Comparison of ENCODE assay signal across 8 cellular contexts in the genomic region with DNA sequence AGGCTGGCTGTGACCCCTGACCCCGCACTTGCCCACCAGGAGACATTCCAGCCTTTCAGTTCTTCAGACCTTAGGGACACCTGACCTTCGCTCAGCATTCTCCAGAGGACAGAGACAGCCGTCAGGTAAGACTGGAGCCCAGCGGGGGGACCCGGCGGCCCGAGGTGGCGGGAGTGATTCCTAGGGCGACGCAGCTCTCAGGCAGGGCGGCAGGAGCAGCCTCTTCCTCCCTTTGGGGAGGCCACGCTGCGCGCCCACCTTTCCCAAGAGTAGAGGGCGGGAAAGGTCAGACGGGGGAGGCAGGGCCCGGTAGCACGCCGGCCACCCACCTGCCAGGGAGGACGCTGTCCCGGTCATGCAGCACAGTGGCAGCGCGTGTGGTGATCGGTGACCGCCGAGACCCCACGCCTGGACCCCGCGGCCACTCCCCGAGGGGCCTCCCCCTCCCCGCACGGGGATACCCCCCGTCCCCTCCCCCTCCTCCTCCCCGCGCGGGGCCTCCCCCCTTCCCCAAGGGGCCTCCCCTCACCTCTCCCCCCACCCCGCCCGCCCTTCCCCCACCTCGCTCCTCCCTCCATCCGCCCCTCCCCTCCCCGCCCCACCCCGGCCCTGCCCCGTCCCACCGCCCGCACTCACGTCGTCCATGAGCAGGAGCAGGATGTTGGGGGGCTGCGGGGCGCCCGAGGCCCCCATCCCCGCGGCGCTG. TPM values are rescaled to one million over a fixed set of nuclear protein-coding genes. Genes with fewer than 3 reads are reported as not detected.
DNase-seq lines count a peak whose midpoint lies in the region; ATAC-seq and TF ChIP-seq lines count a peak whose summit lies in the region.

No MANE protein-coding gene starts in this region.

- H3K4me3 Mint-ChIP-seq in activated T-helper 2 cell treated with anti-CD3 and anti-CD28 coated beads, Interferon-gamma antibody, Interleukin-2, Interleukin-4, amounts not matched to agents 10 μg/mL and 5 μg/mL and 100 μg/mL, durations not matched to agents 14 hours and 24 hours and 36 hours (ENCODE audit: low read depth) = peak overlapping the region; percentile 97

- DNase-seq in ACHN = peak; percentile 14
- no peak for DNase-seq in activated T-helper 2 cell treated with anti-CD3 and anti-CD28 coated beads, Interferon-gamma antibody, Interleukin-2, Interleukin-4, amounts not matched to agents 10 μg/mL and 5 μg/mL and 100 μg/mL, durations not matched to agents 14 hours and 24 hours and 36 hours (ENCODE audit: low spot score)
- peak; percentile 90 for DNase-seq in spleen
- no peak for DNase-seq in NCI-H1092 treated with DMSO at 0.1 percent for 48 hours (lab: John Stamatoyannopoulos, UW)
- no peak for DNase-seq in posterior cingulate gyrus

- no peak for TF ChIP-seq CTCF in spleen (IDR thresholded peaks at IDR 0.05 in 8 of 11, conservative IDR thresholded peaks at IDR 0.05 in 3 of 11)

- H3K36me3 ChIP-seq in spleen = peaks cover 0 to 49% (median 23%) of the 10 kb centered on the region in 6 donors

- no peak for TF ChIP-seq POLR2A in spleen (IDR thresholded peaks at IDR 0.05)

- no peaks in the 10 kb centered on the region for H3K9me3 Mint-ChIP-seq in activated T-helper 2 cell treated with anti-CD3 and anti-CD28 coated beads, Interferon-gamma antibody, Interleukin-2, Interleukin-4, amounts not matched to agents 10 μg/mL and 5 μg/mL and 100 μg/mL, durations not matched to agents 14 hours and 24 hours and 36 hours

- intact Hi-C loops in activated T-helper 2 cell treated with anti-CD3 and anti-CD28 coated beads, Interferon-gamma antibody, Interleukin-2, Interleukin-4, amounts not matched to agents 10 μg/mL and 5 μg/mL and 100 μg/mL, durations not matched to agents 14 hours and 24 hours and 36 hours (cut with micrococcal nuclease) = loop anchor here (2.0 kb wide), 1 partner anchor 43 kb away; no protein-coding TSS in a partner anchor
- intact Hi-C loops in spleen (cut with DNase I; ENCODE audit: low total_unique reads) (loop anchor here (5.0 kb wide), 1 partner anchor 44 kb away; a partner anchor contains a TSS), posterior cingulate gyrus (cut with DNase I) (loop anchor here (2.0 to 5.0 kb wide), 4 partner anchors 45 to 361 kb away; a partner anchor contains a TSS)

- H3K4me1 Mint-ChIP-seq in activated T-helper 2 cell treated with anti-CD3 and anti-CD28 coated beads, Interferon-gamma antibody, Interleukin-2, Interleukin-4, amounts not matched to agents 10 μg/mL and 5 μg/mL and 100 μg/mL, durations not matched to agents 14 hours and 24 hours and 36 hours (ENCODE audit: low read depth) = peaks cover 14% of the 10 kb centered on the region

- H3K27ac ChIP-seq in spleen = peak overlapping the region; percentile 69 to 94 (median 88)

- H3K27ac Mint-ChIP-seq in activated T-helper 2 cell treated with anti-CD3 and anti-CD28 coated beads, Interferon-gamma antibody, Interleukin-2, Interleukin-4, amounts not matched to agents 10 μg/mL and 5 μg/mL and 100 μg/mL, durations not matched to agents 14 hours and 24 hours and 36 hours = no peak overlapping the region

- in situ Hi-C loops in ACHN (cut with HindIII; ENCODE audit: low pct_ligation_motif_present, low pct_unique_long_range_greater_than_20kb, low sequenced_read_pairs) = loop anchor here (25.0 kb wide), 1 partner anchor 94 kb away; no protein-coding TSS in a partner anchor

- H3K27me3 ChIP-seq in spleen (replicated peaks in 1 of 7) = no peaks in the 10 kb centered on the region

- H3K36me3 Mint-ChIP-seq in activated T-helper 2 cell treated with anti-CD3 and anti-CD28 coated beads, Interferon-gamma antibody, Interleukin-2, Interleukin-4, amounts not matched to agents 10 μg/mL and 5 μg/mL and 100 μg/mL, durations not matched to agents 14 hours and 24 hours and 36 hours (ENCODE audit: low read depth) = peaks cover 15% of the 10 kb centered on the region

- H3K9me3 ChIP-seq in spleen = no peaks in the 10 kb centered on the region

- peaks cover 32 to 80% (median 67%) of the 10 kb centered on the region in 6 donors for H3K4me1 ChIP-seq in spleen

- peak; percentile 22 for ATAC-seq in HG02623 (IDR thresholded peaks at IDR 0.05; ENCODE audit: unreplicated experiment)
- ATAC-seq in GM21717 (IDR thresholded peaks at IDR 0.05; ENCODE audit: unreplicated experiment) = no peak

- no peaks in the 10 kb centered on the region for H3K27me3 Mint-ChIP-seq in activated T-helper 2 cell treated with anti-CD3 and anti-CD28 coated beads, Interferon-gamma antibody, Interleukin-2, Interleukin-4, amounts not matched to agents 10 μg/mL and 5 μg/mL and 100 μg/mL, durations not matched to agents 14 hours and 24 hours and 36 hours (ENCODE audit: low read depth)

- 19 to 34% (median 24%) methylated on average over 13 to 45 of the region's 53 CpGs for WGBS in spleen, 5 donors

- H3K4me3 ChIP-seq in iPS-11a (ENCODE audit: low read depth, low read length) (peak overlapping the region; percentile 96), spleen (peak overlapping the region; percentile 90 to 100 (median 97))

RNA-seq across cellular contexts. Expression of a gene that starts 0.5 kb away (rescaled TPM):
- total RNA-seq in activated T-helper 2 cell treated with anti-CD3 and anti-CD28 coated beads, Interferon-gamma antibody, Interleukin-2, Interleukin-4, amounts not matched to agents 10 μg/mL and 5 μg/mL and 100 μg/mL, durations not matched to agents 14 hours and 24 hours and 36 hours = 26.1 and 27.8 TPM in 2 replicates
- 10 to 100 TPM; 37.6 to 71.6 (median 53.4) TPM for total RNA-seq in spleen
- polyA plus RNA-seq in spleen = 10 to 100 TPM in 2 of 3 donors, 1 to 10 TPM in 1; 9.7 to 19.5 (median 11.1) TPM

RNA-seq across cellular contexts. Expression of a gene that starts 0.7 kb away (rescaled TPM):
- total RNA-seq in activated T-helper 2 cell treated with anti-CD3 and anti-CD28 coated beads, Interferon-gamma antibody, Interleukin-2, Interleukin-4, amounts not matched to agents 10 μg/mL and 5 μg/mL and 100 μg/mL, durations not matched to agents 14 hours and 24 hours and 36 hours = 56.5 and 57.5 TPM in 2 replicates
- total RNA-seq in spleen = 10 to 100 TPM; 28.9 to 44.1 (median 38.6) TPM
- polyA plus RNA-seq in spleen = 10 to 100 TPM; 55.0 to 87.5 (median 74.2) TPM

RNA-seq across cellular contexts. Expression of a gene that starts 10.2 kb away (rescaled TPM):
- not detected in 2 replicates for total RNA-seq in activated T-helper 2 cell treated with anti-CD3 and anti-CD28 coated beads, Interferon-gamma antibody, Interleukin-2, Interleukin-4, amounts not matched to agents 10 μg/mL and 5 μg/mL and 100 μg/mL, durations not matched to agents 14 hours and 24 hours and 36 hours
- total RNA-seq in spleen = 1 to 10 TPM in 1 of 7 donors, under 1 TPM in 2, not detected in 4; 0.72 to 1.3 (median 0.85) TPM
- under 1 TPM; 0.26 to 0.67 (median 0.29) TPM for polyA plus RNA-seq in spleen

RNA-seq across cellular contexts. Expression of a gene that starts 44.5 kb away (rescaled TPM):
- total RNA-seq in activated T-helper 2 cell treated with anti-CD3 and anti-CD28 coated beads, Interferon-gamma antibody, Interleukin-2, Interleukin-4, amounts not matched to agents 10 μg/mL and 5 μg/mL and 100 μg/mL, durations not matched to agents 14 hours and 24 hours and 36 hours = 294 and 300 TPM in 2 replicates
- total RNA-seq in spleen = 100 to 1,000 TPM in 3 of 7 donors, 10 to 100 TPM in 4; 84.1 to 112 (median 96.8) TPM
- 100 to 1,000 TPM; 187 to 259 (median 225) TPM for polyA plus RNA-seq in spleen

RNA-seq across cellular contexts. Expression of a gene that starts 52.7 kb away (rescaled TPM):
- total RNA-seq in activated T-helper 2 cell treated with anti-CD3 and anti-CD28 coated beads, Interferon-gamma antibody, Interleukin-2, Interleukin-4, amounts not matched to agents 10 μg/mL and 5 μg/mL and 100 μg/mL, durations not matched to agents 14 hours and 24 hours and 36 hours = 79.9 and 90.9 TPM in 2 replicates
- total RNA-seq in spleen = 10 to 100 TPM in 2 of 7 donors, 1 to 10 TPM in 5; 1.5 to 17.2 (median 5.3) TPM
- 1 to 10 TPM in 2 of 3 donors, under 1 TPM in 1; 1.00 to 3.9 (median 2.5) TPM for polyA plus RNA-seq in spleen

Comparison
In these comparisons a context has a peak if more than half of its experiments do, and no peak if none do; other contexts are left out.
1. DNase-seq: peak in ACHN (single experiment) and spleen (single experiment); none in activated T-helper 2 cell treated with anti-CD3 and anti-CD28 coated beads, Interferon-gamma antibody, Interleukin-2, Interleukin-4, amounts not matched to agents 10 μg/mL and 5 μg/mL and 100 μg/mL, durations not matched to agents 14 hours and 24 hours and 36 hours (single experiment), NCI-H1092 treated with DMSO at 0.1 percent for 48 hours (single experiment) and posterior cingulate gyrus (0 of 10).